Comparison of ENCODE assay signal across 10 cellular contexts in genomic region chr12:48199784-48200198, GRCh38. TPM values are rescaled to one million over a fixed set of nuclear protein-coding genes. Genes with fewer than 3 reads are reported as not detected.
DNase-seq lines count a peak whose midpoint lies in the region; ATAC-seq, FAIRE-seq and TF ChIP-seq lines count a peak whose summit lies in the region.
"Had no signal": no experiment of that assay in that cellular context is flagged by ENCODE, and none has a peak within 500 bp of the region (broad histone marks: within the 10 kb centered on the region; RNA-seq: fewer than 3 reads in every experiment).

No MANE protein-coding gene starts in this region.

- peak overlapping the region in 4 of 5 donors; percentile 92 to 98 (median 96) for H3K27ac ChIP-seq in stomach
- H3K27ac ChIP-seq: neutrophil had no signal

- peaks cover 56% of the 10 kb centered on the region for H3K36me3 Mint-ChIP-seq in activated CD4-positive, alpha-beta T cell treated with anti-CD3 and anti-CD28 coated beads, Interleukin-2, amount 10 ng/mL, durations not matched to agents 7 days and 5 days (ENCODE audit: low read depth)
- H3K36me3 Mint-ChIP-seq in activated CD8-positive, alpha-beta T cell treated with anti-CD3 and anti-CD28 coated beads for 36 hours (ENCODE audit: low read depth), result peaks cover 50% of the 10 kb centered on the region

- peaks cover 45% of the 10 kb centered on the region for H3K4me1 Mint-ChIP-seq in activated CD4-positive, alpha-beta T cell treated with anti-CD3 and anti-CD28 coated beads, Interleukin-2, amount 10 ng/mL, durations not matched to agents 7 days and 5 days
- peaks cover 19% of the 10 kb centered on the region for H3K4me1 Mint-ChIP-seq in activated CD8-positive, alpha-beta T cell treated with anti-CD3 and anti-CD28 coated beads for 36 hours (ENCODE audit: low read depth)

- H3K9me3 Mint-ChIP-seq in activated CD4-positive, alpha-beta T cell treated with anti-CD3 and anti-CD28 coated beads, Interleukin-2, amount 10 ng/mL, durations not matched to agents 7 days and 5 days, result peaks cover 34% of the 10 kb centered on the region
- H3K9me3 Mint-ChIP-seq in activated CD8-positive, alpha-beta T cell treated with anti-CD3 and anti-CD28 coated beads for 36 hours, result peaks cover 15% of the 10 kb centered on the region

- H3K27ac Mint-ChIP-seq in activated CD4-positive, alpha-beta T cell treated with anti-CD3 and anti-CD28 coated beads, Interleukin-2, amount 10 ng/mL, durations not matched to agents 7 days and 5 days, result peak overlapping the region; percentile 90
- H3K27ac Mint-ChIP-seq in activated CD8-positive, alpha-beta T cell treated with anti-CD3 and anti-CD28 coated beads for 36 hours, result peak overlapping the region; percentile 98

- CTCF ChIA-PET in activated CD4-positive, alpha-beta T cell treated with anti-CD3 and anti-CD28 coated beads, Interleukin-2, amount 10 ng/mL, durations not matched to agents 7 days and 5 days (lab: Charles Lee), result interaction anchor here (0.6 to 2.1 kb wide), 8 partner anchors 11 to 1035 kb away, joined by 3 to 12 read pairs (median 4); partner anchors contain the start of genes CCDC184 and TMEM106C
- CTCF ChIA-PET in activated CD8-positive, alpha-beta T cell treated with anti-CD3 and anti-CD28 coated beads for 36 hours (lab: Charles Lee), result interaction anchor here (0.7 to 5.5 kb wide), 13 partner anchors 9 to 419 kb away, joined by 3 to 45 read pairs (median 4); partner anchors contain the start of genes ASB8 and CCDC184

- WGBS in stomach, 5 donors, result 44 to 61% (median 50%) methylated on average over 3 of the region's 3 CpGs

- intact Hi-C loops in activated CD8-positive, alpha-beta T cell treated with anti-CD3 and anti-CD28 coated beads for 36 hours (cut with micrococcal nuclease), result no loop called here
- intact Hi-C loops in stomach (cut with DNase I; ENCODE audit: low total_unique reads), result no loop called here

- peaks cover 6% of the 10 kb centered on the region for H3K27me3 Mint-ChIP-seq in activated CD4-positive, alpha-beta T cell treated with anti-CD3 and anti-CD28 coated beads, Interleukin-2, amount 10 ng/mL, durations not matched to agents 7 days and 5 days
- H3K27me3 Mint-ChIP-seq in activated CD8-positive, alpha-beta T cell treated with anti-CD3 and anti-CD28 coated beads for 36 hours, result no peaks in the 10 kb centered on the region

- peak overlapping the region; percentile 77 for H3K4me3 Mint-ChIP-seq in activated CD4-positive, alpha-beta T cell treated with anti-CD3 and anti-CD28 coated beads, Interleukin-2, amount 10 ng/mL, durations not matched to agents 7 days and 5 days
- peak overlapping the region; percentile 84 for H3K4me3 Mint-ChIP-seq in activated CD8-positive, alpha-beta T cell treated with anti-CD3 and anti-CD28 coated beads for 36 hours

- no peak for ATAC-seq in activated CD8-positive, alpha-beta T cell treated with anti-CD3 and anti-CD28 coated beads for 36 hours

- H3K27me3 ChIP-seq in stomach, result no peaks in the 10 kb centered on the region

- no peak for TF ChIP-seq POLR2A in stomach (IDR thresholded peaks at IDR 0.05)

- H3K4me3 ChIP-seq in stomach, result no peak overlapping the region

- POLR2A ChIA-PET in activated CD4-positive, alpha-beta T cell treated with anti-CD3 and anti-CD28 coated beads, Interleukin-2, amount 10 ng/mL, durations not matched to agents 7 days and 5 days (lab: Charles Lee), result no interaction called here
- POLR2A ChIA-PET in activated CD8-positive, alpha-beta T cell treated with anti-CD3 and anti-CD28 coated beads for 36 hours (lab: Charles Lee), result interaction anchor here (0.6 to 1.8 kb wide), 9 partner anchors 11 to 517 kb away, joined by 3 to 11 read pairs (median 3); partner anchors contain the start of genes ASB8, CCNT1 and SENP1

- no peak for DNase-seq in activated CD4-positive, alpha-beta T cell treated with anti-CD3 and anti-CD28 coated beads, Interleukin-2, amount 10 ng/mL, durations not matched to agents 7 days and 5 days
- DNase-seq in activated CD4-positive, alpha-beta T cell treated with anti-CD3 and anti-CD28 coated beads for 1 hour, result no peak
- no peak for DNase-seq in activated CD8-positive, alpha-beta T cell treated with anti-CD3 and anti-CD28 coated beads for 36 hours
- DNase-seq in kidney glomerular epithelial cell (lab: John Stamatoyannopoulos, UW) (peak; percentile 31), stomach (no peak), D721Med (ENCODE audit: insufficient read length, low spot score) (no peak), GM03348 (ENCODE audit: low spot score) (no peak)
- DNase-seq in activated CD4-positive, CD25-positive, alpha-beta regulatory T cell treated with anti-CD3 and anti-CD28 coated beads, Interleukin-2, amount 50 U/mL, for 72 hours, result no peak
- DNase-seq: NCI-H1436 treated with DMSO at 0.1 percent for 48 hours had no signal

- peaks cover 4 to 33% (median 20%) of the 10 kb centered on the region in 4 donors for H3K4me1 ChIP-seq in stomach

- peaks cover 3 to 21% (median 14%) of the 10 kb centered on the region in 4 donors for H3K9me3 ChIP-seq in stomach

- TF ChIP-seq CTCF in activated CD8-positive, alpha-beta T cell treated with anti-CD3 and anti-CD28 coated beads for 36 hours (IDR thresholded peaks at IDR 0.05), result no peak
- no peak for TF ChIP-seq CTCF in stomach (IDR thresholded peaks at IDR 0.05)
- TF ChIP-seq CTCF in D721Med (IDR thresholded peaks at IDR 0.05; ENCODE audit: insufficient read depth, missing control alignments), result no peak

- peaks cover 0 to 10% (median under 1%) of the 10 kb centered on the region in 4 donors for H3K36me3 ChIP-seq in stomach
- H3K36me3 ChIP-seq: neutrophil had no signal

- TF ChIP-seq EP300 in stomach (IDR thresholded peaks at IDR 0.05), result no peak

- FAIRE-seq in D721Med (lab: Jason Lieb, UNC), result no peak

RNA-seq across cellular contexts. Expression of gene OR10AD1, which starts 3.3 kb away (rescaled TPM):
- total RNA-seq in activated CD4-positive, alpha-beta T cell treated with anti-CD3 and anti-CD28 coated beads, Interleukin-2, amount 10 ng/mL, durations not matched to agents 7 days and 5 days, result not detected
- total RNA-seq in activated CD8-positive, alpha-beta T cell treated with anti-CD3 and anti-CD28 coated beads for 36 hours, result not detected
- not detected for total RNA-seq in stomach
- polyA plus RNA-seq in stomach, result not detected

RNA-seq across cellular contexts. Expression of gene CCDC184, which starts 16.3 kb away (rescaled TPM):
- under 1 TPM; 0.17 to 0.22 TPM for total RNA-seq in activated CD4-positive, alpha-beta T cell treated with anti-CD3 and anti-CD28 coated beads, Interleukin-2, amount 10 ng/mL, durations not matched to agents 7 days and 5 days
- total RNA-seq in activated CD8-positive, alpha-beta T cell treated with anti-CD3 and anti-CD28 coated beads for 36 hours, result under 1 TPM; 0.25 to 0.34 TPM
- total RNA-seq in stomach, result under 1 TPM in 3 of 5 donors, not detected in 2; 0.29 to 0.89 (median 0.55) TPM
- polyA plus RNA-seq in stomach, result 1 to 10 TPM; 1.1 to 4.7 (median 1.3) TPM

RNA-seq across cellular contexts. Expression of gene ASB8, which starts 42.5 kb away (rescaled TPM):
- total RNA-seq in activated CD4-positive, alpha-beta T cell treated with anti-CD3 and anti-CD28 coated beads, Interleukin-2, amount 10 ng/mL, durations not matched to agents 7 days and 5 days, result 10 to 100 TPM; 44.7 to 46.4 TPM
- total RNA-seq in activated CD8-positive, alpha-beta T cell treated with anti-CD3 and anti-CD28 coated beads for 36 hours, result 10 to 100 TPM; 20.9 to 27.2 TPM
- total RNA-seq in stomach, result 10 to 100 TPM in 3 of 5 donors, 1 to 10 TPM in 2; 4.3 to 47.2 (median 19.2) TPM
- polyA plus RNA-seq in stomach, result 10 to 100 TPM; 12.1 to 29.8 (median 15.8) TPM
